In genomic region chr2:173087793-173088493, GRCh38 we compare ENCODE assay signal across 1 cellular context.
TF ChIP-seq lines count a peak whose summit lies in the region.

No MANE protein-coding gene starts in this region.

TF ChIP-seq in IMR-90, 13 proteins besides CTCF, POLR2A, EP300 and RAD21:
- TF ChIP-seq CEBPB (IDR thresholded peaks at IDR 0.05; ENCODE audit: low read depth, low read length) (no peak), FOS (IDR thresholded peaks at IDR 0.05; ENCODE audit: low read depth, low read length) (no peak), ELK1 (IDR thresholded peaks at IDR 0.05; ENCODE audit: borderline replicate concordance, low read depth, low read length) (no peak), MXI1 (IDR thresholded peaks at IDR 0.05; ENCODE audit: borderline replicate concordance, low read depth, low read length) (no peak), BHLHE40 (IDR thresholded peaks at IDR 0.05; ENCODE audit: low read depth, low read length) (no peak)
- TF ChIP-seq, protein P1, sequence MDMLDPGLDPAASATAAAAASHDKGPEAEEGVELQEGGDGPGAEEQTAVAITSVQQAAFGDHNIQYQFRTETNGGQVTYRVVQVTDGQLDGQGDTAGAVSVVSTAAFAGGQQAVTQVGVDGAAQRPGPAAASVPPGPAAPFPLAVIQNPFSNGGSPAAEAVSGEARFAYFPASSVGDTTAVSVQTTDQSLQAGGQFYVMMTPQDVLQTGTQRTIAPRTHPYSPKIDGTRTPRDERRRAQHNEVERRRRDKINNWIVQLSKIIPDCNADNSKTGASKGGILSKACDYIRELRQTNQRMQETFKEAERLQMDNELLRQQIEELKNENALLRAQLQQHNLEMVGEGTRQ (IDR thresholded peaks at IDR 0.05; ENCODE audit: low read depth, low read length), result no peak
